In genomic region chr19:1252221-1252817, GRCh38 we compare ENCODE assay signal across 8 cellular contexts. TPM values are rescaled to one million over a fixed set of nuclear protein-coding genes. Genes with fewer than 3 reads are reported as not detected.
DNase-seq lines count a peak whose midpoint lies in the region; ATAC-seq and TF ChIP-seq lines count a peak whose summit lies in the region.

No MANE protein-coding gene starts in this region.

- POLR2A ChIA-PET in A673 (lab: Charles Lee; ENCODE audit: low non-redundant PET): interaction anchor here (1.4 kb wide), 1 partner anchor 17 kb away, joined by 26 read pairs; the partner anchor contains the start of gene CIRBP

- H3K4me3 ChIP-seq in A673 (ENCODE audit: low read depth, low read length, poor library complexity, severe bottlenecking) (peak overlapping the region; percentile 96), HFF-Myc (replicated peaks; ENCODE audit: low read depth, low read length) (peak overlapping the region; percentile 77)

- peaks cover 42% of the 10 kb centered on the region for H3K4me1 ChIP-seq in A673 (ENCODE audit: insufficient read depth, low read length, poor library complexity, severe bottlenecking)

- ATAC-seq in HG03432 (IDR thresholded peaks at IDR 0.05; ENCODE audit: unreplicated experiment) (no peak), GM19328 (IDR thresholded peaks at IDR 0.05; ENCODE audit: unreplicated experiment) (no peak)

- TF ChIP-seq CTCF in A673 (conservative IDR thresholded peaks at IDR 0.05; ENCODE audit: low read depth, low read length) (no peak), HFF-Myc (IDR thresholded peaks at IDR 0.05; ENCODE audit: low read depth, low read length, missing control alignments) (no peak)

- intact Hi-C loops in A673 (cut with micrococcal nuclease; ENCODE audit: unreplicated experiment): no loop called here

- no peaks in the 10 kb centered on the region for H3K27me3 ChIP-seq in A673 (replicated peaks; ENCODE audit: insufficient read depth, low read depth, low read length, poor library complexity)

- BruUV-seq in A673 (replicated peaks; lab: Mats Ljungman, UMichigan): no TSS peak

- H3K27ac ChIP-seq in A673 (ENCODE audit: low read depth, low read length, poor library complexity, severe bottlenecking): peak overlapping the region; percentile 96

- H3K36me3 ChIP-seq in A673 (ENCODE audit: insufficient read depth, low read length, poor library complexity, severe bottlenecking): peaks cover 55% of the 10 kb centered on the region

- DNase-seq in A673 (ENCODE audit: low spot score) (no peak), HFF-Myc (ENCODE audit: extremely low read depth, low read depth) (no peak), T1000 (lab: John Stamatoyannopoulos, UW) (peak; percentile 93), cerebellum (ENCODE audit: low spot score) (peak; percentile 67), kidney tubule cell (ENCODE audit: low spot score) (peak; percentile 94), smooth muscle cell of the brain vasculature (ENCODE audit: low read depth, low spot score) (peak; percentile 85)

- CTCF ChIA-PET in A673 (lab: Charles Lee): interaction anchor here (0.7 to 1.4 kb wide), 4 partner anchors 8 to 199 kb away, joined by 4 to 16 read pairs (median 10); partner anchors contain the start of gene CIRBP

- H3K9me3 ChIP-seq in A673 (ENCODE audit: low read depth, low read length, poor library complexity, severe bottlenecking): no peaks in the 10 kb centered on the region

RNA-seq across cellular contexts. Expression of gene MIDN, which starts 3.9 kb away (rescaled TPM):
- total RNA-seq in A673 (2021) (156 and 169 TPM in 2 replicates), cerebellum (13.6 TPM)

RNA-seq across cellular contexts. Expression of gene ATP5F1D, which starts 10.8 kb away (rescaled TPM):
- total RNA-seq in A673 (2021) (237 and 250 TPM in 2 replicates), cerebellum (10.9 TPM)

RNA-seq across cellular contexts. Expression of gene CBARP, which starts 14.5 kb away (rescaled TPM):
- total RNA-seq in A673 (2021) (13.3 and 15.0 TPM in 2 replicates), cerebellum (5.6 TPM)

RNA-seq across cellular contexts. Expression of gene CIRBP, which starts 16.8 kb away (rescaled TPM):
- total RNA-seq in A673 (2021): 287 and 386 TPM in 2 replicates
- 328 TPM for total RNA-seq in cerebellum

RNA-seq across cellular contexts. Expression of gene FAM174C, which starts 23.0 kb away (rescaled TPM):
- total RNA-seq in A673 (2021): 69.4 and 88.6 TPM in 2 replicates
- total RNA-seq in cerebellum: 7.0 TPM

Comparison
In these comparisons a context has a peak if more than half of its experiments do, and no peak if none do; other contexts are left out.
1. DNase-seq: peak in T1000 (single experiment), cerebellum (single experiment), kidney tubule cell (single experiment) and smooth muscle cell of the brain vasculature (single experiment); none in A673 (single experiment) and HFF-Myc (single experiment).
2. RNA of gene MIDN, which starts 3.9 kb away (total RNA-seq): 156 to 169 TPM in A673; 13.6 TPM in cerebellum (single experiment); every median in the first group is over 10 times any median in the second.
3. RNA of gene ATP5F1D, which starts 10.8 kb away (total RNA-seq): 237 to 250 TPM in A673; 10.9 TPM in cerebellum (single experiment); every median in the first group is over 10 times any median in the second.